In the genomic region with DNA sequence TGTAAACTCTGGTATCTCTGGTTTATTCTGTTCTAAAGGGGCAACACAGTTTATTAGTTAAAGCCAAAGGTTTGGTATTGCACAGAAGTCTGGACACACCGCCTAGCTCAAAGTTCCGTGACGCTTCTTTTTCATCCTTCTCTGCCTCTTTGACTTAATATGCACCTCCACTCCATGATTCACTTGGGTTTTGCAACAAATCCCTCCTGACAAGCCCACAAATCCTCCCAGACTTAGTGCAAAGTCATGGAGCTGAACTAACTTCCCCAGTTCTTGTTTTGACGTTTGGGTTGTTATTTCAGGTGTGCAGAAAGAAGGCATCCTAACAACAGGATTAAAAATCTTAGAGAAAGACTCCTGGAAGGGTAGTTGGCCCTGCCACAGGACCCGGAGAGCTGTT, we compare ENCODE assay signal across 1 cellular context.
TF ChIP-seq lines count a peak whose summit lies in the region.

No MANE protein-coding gene starts in this region.

TF ChIP-seq in GM23338, 12 proteins besides CTCF, POLR2A, EP300 and RAD21 (continued from another document):
- TF ChIP-seq, protein P1, sequence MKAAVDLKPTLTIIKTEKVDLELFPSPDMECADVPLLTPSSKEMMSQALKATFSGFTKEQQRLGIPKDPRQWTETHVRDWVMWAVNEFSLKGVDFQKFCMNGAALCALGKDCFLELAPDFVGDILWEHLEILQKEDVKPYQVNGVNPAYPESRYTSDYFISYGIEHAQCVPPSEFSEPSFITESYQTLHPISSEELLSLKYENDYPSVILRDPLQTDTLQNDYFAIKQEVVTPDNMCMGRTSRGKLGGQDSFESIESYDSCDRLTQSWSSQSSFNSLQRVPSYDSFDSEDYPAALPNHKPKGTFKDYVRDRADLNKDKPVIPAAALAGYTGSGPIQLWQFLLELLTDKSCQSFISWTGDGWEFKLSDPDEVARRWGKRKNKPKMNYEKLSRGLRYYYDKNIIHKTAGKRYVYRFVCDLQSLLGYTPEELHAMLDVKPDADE (IDR thresholded peaks at IDR 0.05) = no peak
- TF ChIP-seq EZH2 (IDR thresholded peaks at IDR 0.05; ENCODE audit: low read depth, unreplicated experiment) (no peak), POLR2AphosphoS5 (IDR thresholded peaks at IDR 0.05; ENCODE audit: low read depth) (no peak), EZH2phosphoT487 (IDR thresholded peaks at IDR 0.05; ENCODE audit: unreplicated experiment) (no peak), CREB1 (CRISPR knock-in tag; IDR thresholded peaks at IDR 0.05; ENCODE audit: low read depth) (no peak), JUNB (IDR thresholded peaks at IDR 0.05; ENCODE audit: unreplicated experiment) (no peak), ZNF331 (CRISPR knock-in tag; IDR thresholded peaks at IDR 0.05; ENCODE audit: low read depth) (no peak)
- TF ChIP-seq, protein P2, sequence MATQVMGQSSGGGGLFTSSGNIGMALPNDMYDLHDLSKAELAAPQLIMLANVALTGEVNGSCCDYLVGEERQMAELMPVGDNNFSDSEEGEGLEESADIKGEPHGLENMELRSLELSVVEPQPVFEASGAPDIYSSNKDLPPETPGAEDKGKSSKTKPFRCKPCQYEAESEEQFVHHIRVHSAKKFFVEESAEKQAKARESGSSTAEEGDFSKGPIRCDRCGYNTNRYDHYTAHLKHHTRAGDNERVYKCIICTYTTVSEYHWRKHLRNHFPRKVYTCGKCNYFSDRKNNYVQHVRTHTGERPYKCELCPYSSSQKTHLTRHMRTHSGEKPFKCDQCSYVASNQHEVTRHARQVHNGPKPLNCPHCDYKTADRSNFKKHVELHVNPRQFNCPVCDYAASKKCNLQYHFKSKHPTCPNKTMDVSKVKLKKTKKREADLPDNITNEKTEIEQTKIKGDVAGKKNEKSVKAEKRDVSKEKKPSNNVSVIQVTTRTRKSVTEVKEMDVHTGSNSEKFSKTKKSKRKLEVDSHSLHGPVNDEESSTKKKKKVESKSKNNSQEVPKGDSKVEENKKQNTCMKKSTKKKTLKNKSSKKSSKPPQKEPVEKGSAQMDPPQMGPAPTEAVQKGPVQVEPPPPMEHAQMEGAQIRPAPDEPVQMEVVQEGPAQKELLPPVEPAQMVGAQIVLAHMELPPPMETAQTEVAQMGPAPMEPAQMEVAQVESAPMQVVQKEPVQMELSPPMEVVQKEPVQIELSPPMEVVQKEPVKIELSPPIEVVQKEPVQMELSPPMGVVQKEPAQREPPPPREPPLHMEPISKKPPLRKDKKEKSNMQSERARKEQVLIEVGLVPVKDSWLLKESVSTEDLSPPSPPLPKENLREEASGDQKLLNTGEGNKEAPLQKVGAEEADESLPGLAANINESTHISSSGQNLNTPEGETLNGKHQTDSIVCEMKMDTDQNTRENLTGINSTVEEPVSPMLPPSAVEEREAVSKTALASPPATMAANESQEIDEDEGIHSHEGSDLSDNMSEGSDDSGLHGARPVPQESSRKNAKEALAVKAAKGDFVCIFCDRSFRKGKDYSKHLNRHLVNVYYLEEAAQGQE (IDR thresholded peaks at IDR 0.05; ENCODE audit: unreplicated experiment) = no peak
